Comparison of ENCODE assay signal across 8 cellular contexts in genomic region chr10:103691723-103692380, GRCh38.
DNase-seq lines count a peak whose midpoint lies in the region; ATAC-seq, FAIRE-seq and TF ChIP-seq lines count a peak whose summit lies in the region.

No MANE protein-coding gene starts in this region.

- WGBS in esophagus squamous epithelium, 2 donors: 63 to 69% methylated on average over 10 to 12 of the region's 12 CpGs
- WGBS in mesenchymal stem cell: 39% methylated on average over 10 of the region's 12 CpGs
- 58 to 80% (median 73%) methylated on average over 11 to 12 of the region's 12 CpGs for WGBS in small intestine, 3 donors

- no peak overlapping the region for H2AFZ ChIP-seq in mesenchymal stem cell (ENCODE audit: low read depth, low read length)

- H3K4ac ChIP-seq in mesenchymal stem cell (ENCODE audit: low read depth in 1 of 2, low read length in 2 of 2): no peak overlapping the region

- H4K91ac ChIP-seq in mesenchymal stem cell (ENCODE audit: low read length): no peak overlapping the region

- H2BK120ac ChIP-seq in mesenchymal stem cell (ENCODE audit: low read depth, low read length): no peak overlapping the region

- H3K9ac ChIP-seq in mesenchymal stem cell (ENCODE audit: low read length): no peak overlapping the region

- peak overlapping the region in 1 of 2 experiments; percentile 68 for H3K14ac ChIP-seq in mesenchymal stem cell (ENCODE audit: low read length in 2 of 2)

- no peak overlapping the region for H2AK5ac ChIP-seq in mesenchymal stem cell (ENCODE audit: low read length, severe bottlenecking)

- H3K9me3 ChIP-seq in esophagus squamous epithelium: no peaks in the 10 kb centered on the region
- no peaks in the 10 kb centered on the region for H3K9me3 ChIP-seq in mesenchymal stem cell (ENCODE audit: control insufficient read depth, low read length)
- H3K9me3 ChIP-seq in small intestine (ENCODE audit: control insufficient read depth, low read depth): no peaks in the 10 kb centered on the region

- peak; percentile 76 for FAIRE-seq in GM12892 (lab: Jason Lieb, UNC)
- FAIRE-seq in small intestine (lab: Jason Lieb, UNC): no peak

- H3K27me3 ChIP-seq in esophagus squamous epithelium (no peaks in the 10 kb centered on the region), mesenchymal stem cell (ENCODE audit: control insufficient read depth in 1 of 2, insufficient read depth in 1 of 2, low read length in 2 of 2) (peaks cover 4 to 47% of the 10 kb centered on the region in 2 experiments), small intestine (ENCODE audit: control insufficient read depth in 2 of 2, insufficient read depth in 2 of 2, low read length in 2 of 2) (no peaks in the 10 kb centered on the region)

- DNase-seq in GM12892 (ENCODE audit: insufficient read length) (peak; percentile 58), esophagus squamous epithelium (lab: John Stamatoyannopoulos, UW) (no peak), GM19240 (ENCODE audit: insufficient read length, low spot score) (no peak), mesenchymal stem cell (no peak), small intestine (no peak), islet precursor cell (no peak)

- H3K27ac ChIP-seq in esophagus squamous epithelium: peak overlapping the region in 3 of 4 donors; percentile 29 to 38 (median 34)
- H3K27ac ChIP-seq in mesenchymal stem cell (ENCODE audit: low read length, poor library complexity, severe bottlenecking): no peak overlapping the region
- peak overlapping the region in 1 of 2 donors; percentile 0 for H3K27ac ChIP-seq in small intestine (ENCODE audit: low read depth in 1 of 2, low read length in 1 of 2)

- peak overlapping the region in 3 of 4 donors; percentile 42 to 62 (median 43) for H3K4me3 ChIP-seq in esophagus squamous epithelium
- H3K4me3 ChIP-seq in mesenchymal stem cell (ENCODE audit: insufficient read depth in 1 of 2, low read depth in 1 of 2, low read length in 2 of 2): no peak overlapping the region
- no peak overlapping the region for H3K4me3 ChIP-seq in small intestine (ENCODE audit: low read depth in 1 of 2, low read length in 2 of 2)

- TF ChIP-seq POLR2A in GM12892 (IDR thresholded peaks at IDR 0.05; ENCODE audit: low read depth, low read length) (no peak), esophagus squamous epithelium (IDR thresholded peaks at IDR 0.05) (no peak)

- H3K18ac ChIP-seq in mesenchymal stem cell (ENCODE audit: low read depth in 1 of 2, low read length in 2 of 2): peak overlapping the region in 1 of 2 experiments; percentile 38

- no peak overlapping the region for H2BK15ac ChIP-seq in mesenchymal stem cell (ENCODE audit: low read depth, poor library complexity, severe bottlenecking)

- no peak overlapping the region for H3K4me2 ChIP-seq in mesenchymal stem cell (ENCODE audit: low read length, poor library complexity, severe bottlenecking)

- ATAC-seq in GM21515 (IDR thresholded peaks at IDR 0.05; ENCODE audit: unreplicated experiment): peak; percentile 32
- peak; percentile 17 for ATAC-seq in HG03565 (IDR thresholded peaks at IDR 0.05; ENCODE audit: unreplicated experiment)

- no peaks in the 10 kb centered on the region for H3K79me1 ChIP-seq in mesenchymal stem cell (replicated peaks; ENCODE audit: low read length, poor library complexity, severe bottlenecking)

- H3K36me3 ChIP-seq in esophagus squamous epithelium: peaks cover 0 to 39% (median 3%) of the 10 kb centered on the region in 3 donors
- H3K36me3 ChIP-seq in mesenchymal stem cell (ENCODE audit: control insufficient read depth in 1 of 2, insufficient read depth in 2 of 2, low read depth in 1 of 2, low read length in 2 of 2): no peaks in the 10 kb centered on the region
- no peaks in the 10 kb centered on the region for H3K36me3 ChIP-seq in small intestine (ENCODE audit: control insufficient read depth in 2 of 2, insufficient read depth in 2 of 2, low read length in 2 of 2)

- no peak overlapping the region for H2BK5ac ChIP-seq in mesenchymal stem cell (ENCODE audit: low read depth, low read length, poor library complexity, severe bottlenecking)

- H3K4me1 ChIP-seq in esophagus squamous epithelium: peaks cover 30 to 79% (median 34%) of the 10 kb centered on the region in 3 donors
- peaks cover 29% of the 10 kb centered on the region for H3K4me1 ChIP-seq in mesenchymal stem cell (ENCODE audit: control insufficient read depth, insufficient read depth, low read depth, low read length)
- H3K4me1 ChIP-seq in small intestine (ENCODE audit: control insufficient read depth in 2 of 2, insufficient read depth in 1 of 2, low read depth in 1 of 2, low read length in 1 of 2): peaks cover 9 to 18% of the 10 kb centered on the region in 2 donors

- H4K8ac ChIP-seq in mesenchymal stem cell (ENCODE audit: low read length): no peak overlapping the region

- peak overlapping the region in 1 of 2 experiments; percentile 37 for H2BK12ac ChIP-seq in mesenchymal stem cell (ENCODE audit: low read length in 2 of 2)

- intact Hi-C loops in esophagus squamous epithelium (cut with DNase I): no loop called here

- no peak for TF ChIP-seq CTCF in esophagus squamous epithelium (IDR thresholded peaks at IDR 0.05)

- no peak overlapping the region for H3K23ac ChIP-seq in mesenchymal stem cell (ENCODE audit: low read length in 2 of 2)

Comparison
In these comparisons a context has a peak if more than half of its experiments do, and no peak if none do; other contexts are left out.
1. H3K4me3 ChIP-seq: peak in esophagus squamous epithelium (3 of 4); none in mesenchymal stem cell (0 of 2) and small intestine (0 of 2).